8 cellular contexts compared by ENCODE assay signal in the genomic region with DNA sequence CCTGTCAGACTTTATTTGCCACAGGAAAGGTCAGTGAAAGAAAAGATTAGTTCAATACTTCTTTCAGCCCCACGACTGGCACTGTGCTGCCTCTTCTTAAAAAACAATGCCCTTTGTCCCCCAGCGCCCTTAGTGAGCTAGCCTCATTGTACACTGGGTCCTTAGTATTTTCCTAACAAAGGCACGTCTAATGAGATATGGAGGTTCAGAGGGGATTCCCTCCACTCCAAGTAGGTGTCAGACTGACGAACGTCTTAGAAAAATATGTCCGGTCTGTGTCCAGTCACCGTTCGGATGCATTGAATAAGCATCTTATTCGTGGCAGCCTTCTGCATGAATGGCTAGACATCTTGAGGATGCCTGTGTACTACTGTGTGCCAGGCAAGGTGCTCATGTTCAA. TPM values are rescaled to one million over a fixed set of nuclear protein-coding genes. Genes with fewer than 3 reads are reported as not detected.
A peak's percentile ranks its signal among the peaks of the same experiment; 100 is the strongest.
DNase-seq lines count a peak whose midpoint lies in the region; ATAC-seq and TF ChIP-seq lines count a peak whose summit lies in the region.

No MANE protein-coding gene starts in this region.

- no peaks in the 10 kb centered on the region for H3K9me3 Mint-ChIP-seq in activated T-cell treated with anti-CD3 and anti-CD28 coated beads, Interleukin-2, amount 50 U/mL, for 72 hours
- H3K9me3 Mint-ChIP-seq in activated naive CD8-positive, alpha-beta T cell treated with anti-CD3 and anti-CD28 coated beads for 36 hours: no peaks in the 10 kb centered on the region

- H3K27me3 ChIP-seq in kidney epithelial cell (ENCODE audit: control insufficient read depth, insufficient read depth, low read length): no peaks in the 10 kb centered on the region

- peaks cover 1% of the 10 kb centered on the region in 2 donors for H3K36me3 Mint-ChIP-seq in activated T-cell treated with anti-CD3 and anti-CD28 coated beads, Interleukin-2, amount 50 U/mL, for 72 hours (ENCODE audit: insufficient read depth in 2 of 2)
- peaks cover 8% of the 10 kb centered on the region for H3K36me3 Mint-ChIP-seq in activated naive CD8-positive, alpha-beta T cell treated with anti-CD3 and anti-CD28 coated beads for 36 hours

- H3K27me3 Mint-ChIP-seq in activated T-cell treated with anti-CD3 and anti-CD28 coated beads, Interleukin-2, amount 50 U/mL, for 72 hours (ENCODE audit: low read depth): no peaks in the 10 kb centered on the region
- no peaks in the 10 kb centered on the region for H3K27me3 Mint-ChIP-seq in activated naive CD8-positive, alpha-beta T cell treated with anti-CD3 and anti-CD28 coated beads for 36 hours

- peaks cover 31% of the 10 kb centered on the region for H3K4me1 Mint-ChIP-seq in activated T-cell treated with anti-CD3 and anti-CD28 coated beads, Interleukin-2, amount 50 U/mL, for 72 hours (ENCODE audit: low read depth)
- H3K4me1 Mint-ChIP-seq in activated naive CD8-positive, alpha-beta T cell treated with anti-CD3 and anti-CD28 coated beads for 36 hours: peaks cover 31% of the 10 kb centered on the region

- TF ChIP-seq CTCF in kidney epithelial cell (IDR thresholded peaks at IDR 0.05; ENCODE audit: insufficient read depth, low read length, poor library complexity, severe bottlenecking): no peak

- H3K27ac Mint-ChIP-seq in activated T-cell treated with anti-CD3 and anti-CD28 coated beads, Interleukin-2, amount 50 U/mL, for 72 hours: no peak overlapping the region
- H3K27ac Mint-ChIP-seq in activated naive CD8-positive, alpha-beta T cell treated with anti-CD3 and anti-CD28 coated beads for 36 hours: peak overlapping the region; percentile 75

- ATAC-seq in activated T-cell treated with anti-CD3 and anti-CD28 coated beads, Interleukin-2, amount 50 U/mL, for 72 hours (replicated peaks in 1 of 2): no peak
- no peak for ATAC-seq in GM19452 (IDR thresholded peaks at IDR 0.05; ENCODE audit: unreplicated experiment)
- no peak for ATAC-seq in GM21526 (IDR thresholded peaks at IDR 0.05; ENCODE audit: low FRiP score, unreplicated experiment)

- peak overlapping the region; percentile 91 to 94 for H3K4me3 Mint-ChIP-seq in activated T-cell treated with anti-CD3 and anti-CD28 coated beads, Interleukin-2, amount 50 U/mL, for 72 hours
- H3K4me3 Mint-ChIP-seq in activated naive CD8-positive, alpha-beta T cell treated with anti-CD3 and anti-CD28 coated beads for 36 hours: peak overlapping the region; percentile 85

- peak overlapping the region; percentile 92 for H3K27ac ChIP-seq in temporal lobe (ENCODE audit: low read depth, low read length)

- H3K36me3 ChIP-seq in kidney epithelial cell (ENCODE audit: control insufficient read depth, insufficient read depth, low read length): no peaks in the 10 kb centered on the region

- H3K4me3 ChIP-seq in kidney epithelial cell (ENCODE audit: low read depth, low read length): peak overlapping the region; percentile 85

- DNase-seq in activated T-cell treated with anti-CD3 and anti-CD28 coated beads, Interleukin-2, amount 50 U/mL, for 72 hours: no peak
- no peak for DNase-seq in activated T-cell treated with anti-CD3 and anti-CD28 coated beads, Interleukin-2, amount 50 U/mL, for 48 hours
- DNase-seq in activated naive CD8-positive, alpha-beta T cell treated with anti-CD3 and anti-CD28 coated beads for 36 hours: no peak
- DNase-seq in kidney epithelial cell (ENCODE audit: low read depth) (no peak), NCI-H2081 treated with DMSO at 0.1 percent for 48 hours (lab: John Stamatoyannopoulos, UW) (no peak)

RNA-seq across cellular contexts. Expression of gene FECH, which starts 1.1 kb away (rescaled TPM):
- total RNA-seq in activated T-cell treated with anti-CD3 and anti-CD28 coated beads, Interleukin-2, amount 50 U/mL, for 72 hours: 10 to 100 TPM; 24.2 to 32.6 TPM
- 10 to 100 TPM; 33.4 to 33.7 TPM for total RNA-seq in activated naive CD8-positive, alpha-beta T cell treated with anti-CD3 and anti-CD28 coated beads for 36 hours
- total RNA-seq in kidney epithelial cell (52.9 and 58.3 TPM in 2 replicates), temporal lobe (19.7 TPM)

RNA-seq across cellular contexts. Expression of gene NARS1, which starts 36.2 kb away (rescaled TPM):
- 100 to 1,000 TPM; 130 to 137 TPM for total RNA-seq in activated T-cell treated with anti-CD3 and anti-CD28 coated beads, Interleukin-2, amount 50 U/mL, for 72 hours
- total RNA-seq in activated naive CD8-positive, alpha-beta T cell treated with anti-CD3 and anti-CD28 coated beads for 36 hours: 100 to 1,000 TPM; 143 to 144 TPM
- 260 and 320 TPM in 2 replicates for total RNA-seq in kidney epithelial cell
- total RNA-seq in temporal lobe: 101 TPM
